ENCODE assay signal across 32 cellular contexts in the genomic region with DNA sequence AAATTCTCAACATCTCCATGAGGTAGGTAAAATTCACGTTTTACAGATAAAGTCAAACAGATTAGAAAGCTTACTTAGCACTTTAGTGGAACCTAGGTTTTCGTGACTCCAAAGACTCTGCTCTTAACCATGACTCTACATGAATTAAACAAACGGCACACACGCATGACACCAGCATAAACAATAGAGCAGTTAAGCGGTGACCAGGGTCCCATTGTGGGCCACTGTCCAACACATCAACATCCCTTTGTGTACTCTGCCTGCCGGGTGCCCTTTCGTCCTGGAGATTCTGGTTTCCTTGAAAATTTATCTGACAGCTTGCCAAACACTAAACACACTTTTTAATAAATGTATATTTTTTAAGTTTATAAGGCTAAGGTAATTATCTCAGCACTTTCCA.
"Had no signal": no experiment of that assay in that cellular context is flagged by ENCODE, and none has a peak within 500 bp of the region (broad histone marks: within the 10 kb centered on the region; RNA-seq: fewer than 3 reads in every experiment).

No MANE protein-coding gene starts in this region.

- H3K4me1 Mint-ChIP-seq: activated CD4-positive, alpha-beta T cell treated with anti-CD3 and anti-CD28 coated beads for 36 hours; activated CD4-positive, alpha-beta T cell treated with anti-CD3 and anti-CD28 coated beads, Interleukin-2, amount 10 ng/mL, durations not matched to agents 7 days and 5 days; activated CD8-positive, alpha-beta memory T cell treated with anti-CD3 and anti-CD28 coated beads, Interleukin-2, amount 10 ng/mL, durations not matched to agents 7 days and 5 days; activated naive CD4-positive, alpha-beta T cell treated with anti-CD3 and anti-CD28 coated beads, Interleukin-2, amount 50 U/mL, for 24 hours; activated naive CD8-positive, alpha-beta T cell treated with anti-CD3 and anti-CD28 coated beads, Interleukin-2, amount 10 ng/mL, durations not matched to agents 7 days and 5 days; IgD-negative memory B cell; WTC11 had no signal

- H3K36me3 Mint-ChIP-seq: activated CD8-positive, alpha-beta memory T cell treated with anti-CD3 and anti-CD28 coated beads, Interleukin-2, amount 10 ng/mL, durations not matched to agents 7 days and 5 days; activated naive CD4-positive, alpha-beta T cell treated with anti-CD3 and anti-CD28 coated beads, Interleukin-2, amount 50 U/mL, for 24 hours; activated naive CD8-positive, alpha-beta T cell treated with anti-CD3 and anti-CD28 coated beads, Interleukin-2, amount 10 ng/mL, durations not matched to agents 7 days and 5 days; IgD-negative memory B cell; WTC11 had no signal

- H3K27me3 Mint-ChIP-seq: activated CD4-positive, alpha-beta T cell treated with anti-CD3 and anti-CD28 coated beads, Interleukin-2, amount 10 ng/mL, durations not matched to agents 7 days and 5 days; activated CD8-positive, alpha-beta memory T cell treated with anti-CD3 and anti-CD28 coated beads, Interleukin-2, amount 10 ng/mL, durations not matched to agents 7 days and 5 days; IgD-negative memory B cell had no signal

- ATAC-seq: activated CD4-positive, alpha-beta T cell treated with anti-CD3 and anti-CD28 coated beads for 36 hours; activated CD4-positive, CD25-positive, alpha-beta regulatory T cell treated with anti-CD3 and anti-CD28 coated beads, Interleukin-2, amount 50 U/mL, for 24 hours; activated CD8-positive, alpha-beta memory T cell treated with anti-CD3 and anti-CD28 coated beads, Interleukin-2, amount 10 ng/mL, durations not matched to agents 7 days and 5 days; PC-3; WTC11 had no signal

- FAIRE-seq: TTC549 had no signal

- H3K27ac Mint-ChIP-seq: activated CD4-positive, alpha-beta T cell treated with anti-CD3 and anti-CD28 coated beads for 36 hours; activated CD4-positive, alpha-beta T cell treated with anti-CD3 and anti-CD28 coated beads, Interleukin-2, amount 10 ng/mL, durations not matched to agents 7 days and 5 days; activated CD8-positive, alpha-beta memory T cell treated with anti-CD3 and anti-CD28 coated beads, Interleukin-2, amount 10 ng/mL, durations not matched to agents 7 days and 5 days; activated naive CD4-positive, alpha-beta T cell treated with anti-CD3 and anti-CD28 coated beads, Interleukin-2, amount 50 U/mL, for 24 hours; activated naive CD8-positive, alpha-beta T cell treated with anti-CD3 and anti-CD28 coated beads, Interleukin-2, amount 10 ng/mL, durations not matched to agents 7 days and 5 days; activated T-helper 2 cell treated with anti-CD3 and anti-CD28 coated beads, Interferon-gamma antibody, Interleukin-2, Interleukin-4, amounts not matched to agents 10 μg/mL and 5 μg/mL and 100 μg/mL, durations not matched to agents 14 hours and 24 hours and 36 hours; IgD-negative memory B cell; T-helper 1 cell treated with Interleukin-12 subunit alpha and Interleukin-12 subunit beta and Interleukin-4 antibody, amounts not matched to agents 30 μg/mL and 1 μg/mL, for 36 hours; T-helper 2 cell treated with Interferon-gamma antibody and Interleukin-4, amounts not matched to agents 5 μg/mL and 100 μg/mL, for 36 hours; WTC11 had no signal

- DNase-seq: activated CD4-positive, alpha-beta T cell treated with anti-CD3 and anti-CD28 coated beads for 36 hours; activated CD4-positive, alpha-beta T cell treated with anti-CD3 and anti-CD28 coated beads, Interleukin-2, amount 10 ng/mL, durations not matched to agents 7 days and 5 days; activated CD4-positive, alpha-beta T cell treated with anti-CD3 and anti-CD28 coated beads, Interleukin-2, amount 50 U/mL, for 48 hours; activated CD8-positive, alpha-beta memory T cell treated with anti-CD3 and anti-CD28 coated beads for 24 hours; activated CD8-positive, alpha-beta memory T cell treated with anti-CD3 and anti-CD28 coated beads, Interleukin-2, amount 10 ng/mL, durations not matched to agents 7 days and 5 days; activated CD8-positive, alpha-beta memory T cell treated with anti-CD3 and anti-CD28 coated beads, Interleukin-2, amount 50 U/mL, for 48 hours; activated gamma-delta T cell; activated naive CD4-positive, alpha-beta T cell treated with Interleukin-2 at 50 U/mL for 16 hours; activated naive CD8-positive, alpha-beta T cell treated with anti-CD3 and anti-CD28 coated beads, Interleukin-2, amount 10 ng/mL, durations not matched to agents 7 days and 5 days; amygdala; Karpas-422; KBM-7; NCI-H1105 treated with DMSO at 0.1 percent for 48 hours; NCI-H1436; NCI-H187; NCI-H2029 treated with DMSO at 0.1 percent for 48 hours; NCI-H226; NCI-H524 treated with DMSO at 0.1 percent for 48 hours; NK-92 treated with Interleukin-12 subunit alpha and Interleukin-12 subunit beta, amount 100 ng/mL, for 24 hours; PC-3; Peyer's patch; RPMI8226; SHP77 treated with DMSO at 0.1 percent for 48 hours; SK-N-SH had no signal

- H3K9me3 Mint-ChIP-seq: activated naive CD8-positive, alpha-beta T cell treated with anti-CD3 and anti-CD28 coated beads, Interleukin-2, amount 10 ng/mL, durations not matched to agents 7 days and 5 days; WTC11 had no signal

- H3K4me3 Mint-ChIP-seq: activated CD4-positive, alpha-beta T cell treated with anti-CD3 and anti-CD28 coated beads for 36 hours; activated CD4-positive, alpha-beta T cell treated with anti-CD3 and anti-CD28 coated beads, Interleukin-2, amount 10 ng/mL, durations not matched to agents 7 days and 5 days; activated CD8-positive, alpha-beta memory T cell treated with anti-CD3 and anti-CD28 coated beads, Interleukin-2, amount 10 ng/mL, durations not matched to agents 7 days and 5 days; activated naive CD4-positive, alpha-beta T cell treated with anti-CD3 and anti-CD28 coated beads, Interleukin-2, amount 50 U/mL, for 24 hours; activated naive CD8-positive, alpha-beta T cell treated with anti-CD3 and anti-CD28 coated beads, Interleukin-2, amount 10 ng/mL, durations not matched to agents 7 days and 5 days; IgD-negative memory B cell; T-helper 1 cell treated with Interleukin-12 subunit alpha and Interleukin-12 subunit beta and Interleukin-4 antibody, amounts not matched to agents 30 μg/mL and 1 μg/mL, for 36 hours; T-helper 2 cell treated with Interferon-gamma antibody and Interleukin-4, amounts not matched to agents 5 μg/mL and 100 μg/mL, for 36 hours; WTC11 had no signal
